In the genomic region with DNA sequence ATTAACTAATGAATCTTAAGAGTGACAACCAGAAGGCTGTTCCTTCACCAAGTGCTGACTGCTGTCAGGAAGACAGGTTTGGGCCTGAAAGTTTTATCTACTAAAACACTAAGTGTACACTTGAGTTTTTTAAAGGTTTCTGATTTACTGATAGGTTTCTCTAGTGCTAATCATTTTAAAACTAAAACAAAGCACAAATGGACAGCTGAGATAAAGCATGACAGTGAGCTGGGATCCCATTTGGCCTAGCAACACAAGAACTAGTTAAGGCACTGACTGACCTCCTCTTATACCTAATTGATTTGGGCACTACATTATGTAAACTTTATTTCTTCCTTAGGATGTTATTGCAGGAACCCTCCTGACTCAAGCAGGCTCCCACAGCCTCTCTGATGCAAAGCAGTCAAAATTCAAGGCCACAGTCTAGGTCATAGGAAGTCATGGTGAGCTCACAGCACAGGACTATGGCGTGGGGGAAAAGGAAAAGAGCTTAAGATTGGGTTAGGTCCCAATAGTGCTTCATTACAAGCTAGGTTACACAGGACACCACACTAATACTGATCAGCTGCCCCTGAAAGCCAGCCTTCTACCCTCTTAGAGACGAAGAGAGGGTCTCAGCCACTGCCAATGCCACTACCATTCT, we compare ENCODE assay signal across 13 cellular contexts. TPM values are rescaled to one million over a fixed set of nuclear protein-coding genes. Genes with fewer than 3 reads are reported as not detected.
"Had no signal": no experiment of that assay in that cellular context is flagged by ENCODE, and none has a peak within 500 bp of the region (broad histone marks: within the 10 kb centered on the region; RNA-seq: fewer than 3 reads in every experiment).

No MANE protein-coding gene starts in this region.

- DNase-seq: activated B cell treated with CpG ODN at 0.5 μM for 24 hours; activated CD4-positive, alpha-beta T cell treated with anti-CD3 and anti-CD28 coated beads, Interleukin-2, amount 10 ng/mL, durations not matched to agents 24 days and 14 days; activated CD8-positive, alpha-beta memory T cell treated with anti-CD3 and anti-CD28 coated beads for 24 hours; activated naive CD4-positive, alpha-beta T cell treated with anti-CD3 and anti-CD28 coated beads for 36 hours; adrenal gland; cerebellar nuclear complex; endodermal cell; glutamatergic neuron; naive B cell had no signal

- H3K4me3 ChIP-seq: adrenal gland, skin epidermis had no signal

- H3K9me3 ChIP-seq: adrenal gland had no signal

- H3K36me3 ChIP-seq: adrenal gland had no signal

- ATAC-seq: SK-N-SH treated with all-trans-retinoic acid at 6 μM for 48 hours had no signal

- H3K9ac ChIP-seq: parathyroid adenoma had no signal

- H3K27ac ChIP-seq: adrenal gland, parathyroid adenoma, skin epidermis had no signal

- H2AFZ ChIP-seq: parathyroid adenoma had no signal

RNA-seq across cellular contexts. Expression of a gene that starts 3.5 kb away (rescaled TPM):
- total RNA-seq: activated CD4-positive, alpha-beta T cell treated with anti-CD3 and anti-CD28 coated beads, Interleukin-2, amount 10 ng/mL, durations not matched to agents 24 days and 14 days; activated naive CD4-positive, alpha-beta T cell treated with anti-CD3 and anti-CD28 coated beads for 36 hours; T-helper 1 cell treated with Interleukin-12 subunit alpha and Interleukin-12 subunit beta and Interleukin-4 antibody, amounts not matched to agents 30 ng/mL and 1 ng/mL, for 36 hours had no signal
